ENCODE assay signal across 9 cellular contexts in genomic region chr3:4740397-4741105, GRCh38.
DNase-seq lines count a peak whose midpoint lies in the region; ATAC-seq, FAIRE-seq and TF ChIP-seq lines count a peak whose summit lies in the region.
"Had no signal": no experiment of that assay in that cellular context is flagged by ENCODE, and none has a peak within 500 bp of the region (broad histone marks: within the 10 kb centered on the region; RNA-seq: fewer than 3 reads in every experiment).

No MANE protein-coding gene starts in this region.

- H3K27me3 ChIP-seq in upper lobe of left lung: no peaks in the 10 kb centered on the region

- WGBS in upper lobe of left lung, 2 donors: 39 to 47% methylated on average over 13 of the region's 13 CpGs

- no peaks in the 10 kb centered on the region for H3K9me3 ChIP-seq in upper lobe of left lung

- peaks cover 7% of the 10 kb centered on the region for H3K9me3 Mint-ChIP-seq in activated T-cell treated with anti-CD3 and anti-CD28 coated beads, Interleukin-2, amount 50 U/mL, for 24 hours
- H3K9me3 Mint-ChIP-seq in mesothelial cell of epicardium: peaks cover 3% of the 10 kb centered on the region

- H3K4me1 Mint-ChIP-seq in activated T-cell treated with anti-CD3 and anti-CD28 coated beads, Interleukin-2, amount 50 U/mL, for 24 hours (ENCODE audit: low read depth): peaks cover 61% of the 10 kb centered on the region
- H3K4me1 Mint-ChIP-seq in mesothelial cell of epicardium: peaks cover 24% of the 10 kb centered on the region

- TF ChIP-seq EP300 in upper lobe of left lung (IDR thresholded peaks at IDR 0.05): no peak

- ATAC-seq in upper lobe of left lung (ENCODE audit: low FRiP score in 2 of 2) (peak in 1 of 2 donors; percentile 61), GM21576 (IDR thresholded peaks at IDR 0.05; ENCODE audit: unreplicated experiment) (no peak)

- H3K4me1 ChIP-seq in upper lobe of left lung: peaks cover 38 to 43% (median 40%) of the 10 kb centered on the region in 4 donors

- H3K36me3 Mint-ChIP-seq in activated T-cell treated with anti-CD3 and anti-CD28 coated beads, Interleukin-2, amount 50 U/mL, for 24 hours (ENCODE audit: low read depth): peaks cover 65% of the 10 kb centered on the region
- no peaks in the 10 kb centered on the region for H3K36me3 Mint-ChIP-seq in mesothelial cell of epicardium

- TF ChIP-seq POLR2A in upper lobe of left lung (IDR thresholded peaks at IDR 0.05): no peak

- peak; percentile 47 for DNase-seq in activated T-cell treated with anti-CD3 and anti-CD28 coated beads, Interleukin-2, amount 50 U/mL, for 24 hours
- no peak for DNase-seq in activated T-cell treated with anti-CD3 and anti-CD28 coated beads, Interleukin-2, amount 50 U/mL, for 1 hour
- DNase-seq in caudate nucleus (lab: John Stamatoyannopoulos, UW): no peak
- no peak for DNase-seq in mesothelial cell of epicardium (ENCODE audit: low spot score in 2 of 2, unreplicated experiment in 2 of 2)
- peak in 1 of 2 donors; percentile 55 for DNase-seq in upper lobe of left lung
- DNase-seq in retina: no peak
- DNase-seq in urothelium cell line (ENCODE audit: low spot score): no peak
- DNase-seq: NCI-H2029 treated with DMSO at 0.1 percent for 48 hours had no signal

- no peak overlapping the region for H3K4me3 ChIP-seq in upper lobe of left lung

- TF ChIP-seq CTCF in mesothelial cell of epicardium (IDR thresholded peaks at IDR 0.05; ENCODE audit: unreplicated experiment) (no peak), upper lobe of left lung (IDR thresholded peaks at IDR 0.05) (no peak)

- no peaks in the 10 kb centered on the region for H3K27me3 Mint-ChIP-seq in activated T-cell treated with anti-CD3 and anti-CD28 coated beads, Interleukin-2, amount 50 U/mL, for 24 hours
- no peaks in the 10 kb centered on the region for H3K27me3 Mint-ChIP-seq in mesothelial cell of epicardium (ENCODE audit: low read depth)

- H3K27ac Mint-ChIP-seq in activated T-cell treated with anti-CD3 and anti-CD28 coated beads, Interleukin-2, amount 50 U/mL, for 24 hours: peak overlapping the region; percentile 91
- peak overlapping the region; percentile 65 for H3K27ac Mint-ChIP-seq in mesothelial cell of epicardium

- no peak for FAIRE-seq in urothelium cell line (lab: Jason Lieb, UNC)

- peak overlapping the region; percentile 93 for H3K27ac ChIP-seq in caudate nucleus (ENCODE audit: low read depth, low read length)
- H3K27ac ChIP-seq in upper lobe of left lung: peak overlapping the region; percentile 71 to 88 (median 86)

- no peaks in the 10 kb centered on the region for H3K36me3 ChIP-seq in upper lobe of left lung

- peak overlapping the region; percentile 41 for H3K4me3 Mint-ChIP-seq in activated T-cell treated with anti-CD3 and anti-CD28 coated beads, Interleukin-2, amount 50 U/mL, for 24 hours
- H3K4me3 Mint-ChIP-seq in mesothelial cell of epicardium: no peak overlapping the region
